11 cellular contexts compared by ENCODE assay signal in the genomic region with DNA sequence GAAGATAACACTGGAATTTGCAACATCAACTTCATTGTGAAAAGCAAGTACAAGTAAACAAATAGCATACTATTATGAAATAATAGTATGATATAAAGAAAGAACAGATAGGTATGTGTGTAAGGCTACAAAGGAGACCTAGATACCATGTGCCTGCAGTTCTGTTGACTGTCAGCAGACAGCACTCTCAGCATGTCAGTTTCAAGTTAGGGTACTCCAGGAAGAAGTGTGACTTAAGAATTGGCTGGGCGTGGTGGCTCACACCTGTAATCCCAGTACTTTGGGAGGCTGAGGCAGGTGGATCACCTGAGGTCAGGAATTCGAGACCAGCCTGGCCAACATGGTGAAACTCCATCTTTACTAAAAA. TPM values are rescaled to one million over a fixed set of nuclear protein-coding genes. Genes with fewer than 3 reads are reported as not detected.
DNase-seq lines count a peak whose midpoint lies in the region; ATAC-seq and TF ChIP-seq lines count a peak whose summit lies in the region.
"Not testable (repeated sequence)": the region's sequence is repeated elsewhere in the genome, so short reads cannot be mapped to it uniquely, and the experiment has no call there.
"Had no signal": no experiment of that assay in that cellular context is flagged by ENCODE, and none has a peak within 500 bp of the region (broad histone marks: within the 10 kb centered on the region; RNA-seq: fewer than 3 reads in every experiment).

No MANE protein-coding gene starts in this region.

- peak; percentile 15 for TF ChIP-seq CTCF in HL-60 (IDR thresholded peaks at IDR 0.05; ENCODE audit: insufficient read depth, low read length)
- peak; percentile 32 for TF ChIP-seq CTCF in cardiac fibroblast (IDR thresholded peaks at IDR 0.05; ENCODE audit: low read depth, low read length)
- TF ChIP-seq CTCF in left ventricle myocardium inferior (IDR thresholded peaks at IDR 0.05; ENCODE audit: borderline replicate concordance) = peak; percentile 25
- TF ChIP-seq CTCF in osteoblast (IDR thresholded peaks at IDR 0.05; ENCODE audit: extremely low read depth, low read depth, low read length) = peak; percentile 72

- H3K4me1 ChIP-seq in ACC112 (ENCODE audit: control insufficient read depth, insufficient read depth, low read length, unreplicated experiment) (peaks cover 22% of the 10 kb centered on the region), osteoblast (ENCODE audit: insufficient read depth, low read length) (peaks cover 35% of the 10 kb centered on the region)
- not testable (repeated sequence) for H3K4me1 ChIP-seq in left ventricle myocardium inferior

- not testable (repeated sequence) for H3K9me3 ChIP-seq in left ventricle myocardium inferior (replicated peaks); osteoblast (ENCODE audit: low read depth, low read length)

- H4K20me1 ChIP-seq in osteoblast (ENCODE audit: insufficient read depth, low read length) = not testable (repeated sequence)

- peak; percentile 51 for ATAC-seq in SK-N-SH treated with all-trans-retinoic acid at 6 μM for 48 hours

- in situ Hi-C loops in G401 (cut with HindIII; ENCODE audit: low sequenced_read_pairs) = not testable (repeated sequence)

- H3K36me3 ChIP-seq in ACC112 (ENCODE audit: insufficient read depth, low read length); left ventricle myocardium inferior; osteoblast (ENCODE audit: insufficient read depth, low read length): not testable (repeated sequence)

- H3K79me2 ChIP-seq in ACC112 (ENCODE audit: control insufficient read depth, insufficient read depth, low read length, unreplicated experiment); osteoblast (ENCODE audit: insufficient read depth, low read length): not testable (repeated sequence)

- H3K4me2 ChIP-seq in osteoblast (ENCODE audit: insufficient read depth, low read length) = peak overlapping the region; percentile 84

- DNase-seq in G401 (ENCODE audit: low spot score) (peak; percentile 14), HL-60 (ENCODE audit: low read depth in 1 of 2, low spot score in 1 of 2) (peak in 1 of 2 experiments; percentile 13), NCI-H69 (lab: John Stamatoyannopoulos, UW) (peak; percentile 66), cardiac fibroblast (ENCODE audit: low read depth in 2 of 2) (peak; percentile 37 to 47)
- DNase-seq in left ventricle myocardium inferior; osteoblast (ENCODE audit: insufficient read length, low spot score, missing footprints): not testable (repeated sequence)

- peak overlapping the region; percentile 50; the same call in 1 of the 2 replicates for H3K4me3 ChIP-seq in ACC112 (ENCODE audit: low read depth, low read length)
- not testable (repeated sequence) for H3K4me3 ChIP-seq in HL-60 (replicated peaks; ENCODE audit: insufficient read depth, low read length); cardiac fibroblast (replicated peaks in 1 of 2; ENCODE audit: low read depth in 2 of 2, low read length in 2 of 2); left ventricle myocardium inferior; osteoblast (ENCODE audit: insufficient read depth, low read length)

- H3K27ac ChIP-seq in ACC112 (ENCODE audit: low read depth, low read length) = peak overlapping the region; percentile 87
- H3K27ac ChIP-seq in HL-60 (replicated peaks); left ventricle myocardium inferior (replicated peaks): not testable (repeated sequence)
- peak overlapping the region; percentile 100 for H3K27ac ChIP-seq in osteoblast (ENCODE audit: low read depth, low read length)

- intact Hi-C loops in left ventricle myocardium inferior (cut with micrococcal nuclease) = loop anchor here (5.0 kb wide), 1 partner anchor 378 kb away; no protein-coding TSS in a partner anchor

- H3K27me3 ChIP-seq in ACC112 (ENCODE audit: insufficient read depth, low read length); HL-60 (ENCODE audit: insufficient read depth, poor library complexity, severe bottlenecking); osteoblast (ENCODE audit: insufficient read depth, low read length): not testable (repeated sequence)
- peaks cover 21% of the 10 kb centered on the region for H3K27me3 ChIP-seq in left ventricle myocardium inferior (ENCODE audit: low read depth)

- H2AFZ ChIP-seq in ACC112 (ENCODE audit: low read length, unreplicated experiment) = peak overlapping the region; percentile 91
- H2AFZ ChIP-seq in osteoblast (ENCODE audit: low read length) = not testable (repeated sequence)

RNA-seq across cellular contexts. Expression of a gene that starts 7.4 kb away (rescaled TPM):
- not detected in 2 replicates for total RNA-seq in G401 (2014; rRNA removed; shearing (Covaris generic))
- total RNA-seq in left ventricle myocardium inferior = 0.16 TPM
- total RNA-seq in osteoblast = 4.7 and 5.3 TPM in 2 replicates
- total RNA-seq: activated CD8-positive, alpha-beta T cell treated with anti-CD3 and anti-CD28 coated beads, Interleukin-2, amount 10 ng/mL, durations not matched to agents 7 days and 5 days; activated T-helper 1 cell treated with anti-CD3 and anti-CD28 coated beads, Interleukin-12 subunit alpha, Interleukin-12 subunit beta, Interleukin-2, Interleukin-4 antibody, amounts not matched to agents 30 ng/mL and 10 ng/mL and 1 ng/mL, durations not matched to agents 14 hours and 24 hours and 36 hours; naive thymus-derived CD8-positive, alpha-beta T cell had no signal

RNA-seq across cellular contexts. Expression of a gene that starts 18.2 kb away (rescaled TPM):
- 52.2 and 95.2 TPM in 2 replicates for total RNA-seq in G401 (2014; rRNA removed; shearing (Covaris generic))
- 42.0 TPM for total RNA-seq in left ventricle myocardium inferior
- 38.9 and 39.1 TPM in 2 replicates for total RNA-seq in osteoblast

Comparison
In these comparisons a context has a peak if more than half of its experiments do, and no peak if none do; other contexts are left out.
1. CTCF ChIP-seq: peak in every context shown above with its lines; median percentile 72 in osteoblast; 32 in cardiac fibroblast; 25 in left ventricle myocardium inferior; 15 in HL-60.